Comparison of ENCODE assay signal across 18 cellular contexts in the genomic region with DNA sequence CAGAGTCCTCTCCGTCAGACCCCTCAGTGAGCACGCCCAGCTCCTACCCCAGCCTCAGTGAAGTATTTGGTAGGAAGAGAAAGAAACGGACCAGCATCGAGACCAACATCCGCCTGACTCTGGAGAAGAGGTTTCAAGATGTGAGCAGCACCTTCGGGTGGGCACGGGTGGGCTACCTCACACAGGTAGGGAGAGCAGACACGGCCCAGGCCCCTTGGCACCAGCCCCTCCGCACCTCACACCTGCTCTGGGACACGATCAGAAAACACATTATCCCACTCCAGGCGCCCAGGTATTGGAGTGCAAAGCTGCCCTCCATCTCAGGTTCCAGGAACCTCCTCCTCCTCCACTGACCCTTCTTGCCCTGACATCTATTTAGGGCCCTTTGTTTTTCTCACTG. TPM values are rescaled to one million over a fixed set of nuclear protein-coding genes. Genes with fewer than 3 reads are reported as not detected.
DNase-seq lines count a peak whose midpoint lies in the region; ATAC-seq and TF ChIP-seq lines count a peak whose summit lies in the region.
"Had no signal": no experiment of that assay in that cellular context is flagged by ENCODE, and none has a peak within 500 bp of the region (broad histone marks: within the 10 kb centered on the region; RNA-seq: fewer than 3 reads in every experiment).

No MANE protein-coding gene starts in this region.

- H3K18ac ChIP-seq in IMR-90 (ENCODE audit: low read depth, low read length) (no peak overlapping the region), neuronal stem cell (ENCODE audit: low read length) (peak overlapping the region; percentile 79)

- H4K5ac ChIP-seq in IMR-90 (ENCODE audit: low read depth, low read length): no peak overlapping the region

- dilution Hi-C loops in IMR-90 (cut with HindIII; ENCODE audit: low sequenced_read_pairs, unreplicated experiment): no loop called here

- no peak overlapping the region for H2AK9ac ChIP-seq in IMR-90 (replicated peaks; ENCODE audit: low read depth, low read length, poor library complexity)

- ATAC-seq in IMR-90 (ENCODE audit: low read depth): no peak
- no peak for ATAC-seq in GM19324 (IDR thresholded peaks at IDR 0.05; ENCODE audit: low FRiP score, unreplicated experiment)
- ATAC-seq: CD8-positive, alpha-beta T cell had no signal

- H3K27ac ChIP-seq in IMR-90 (ENCODE audit: insufficient read depth, low read length) (no peak overlapping the region), angular gyrus (ENCODE audit: low read depth, low read length) (peak overlapping the region; percentile 41), esophagus squamous epithelium (peak overlapping the region in 3 of 4 donors; percentile 57 to 86 (median 77)), neuronal stem cell (replicated peaks; ENCODE audit: low read length) (no peak overlapping the region)
- H3K27ac ChIP-seq: C4-2B had no signal

- H2BK12ac ChIP-seq in neuronal stem cell (ENCODE audit: low read length): no peak overlapping the region

- DNase-seq in IMR-90 (no peak), esophagus squamous epithelium (lab: John Stamatoyannopoulos, UW) (no peak), neuronal stem cell (ENCODE audit: low spot score) (no peak), mesenteric fat pad (ENCODE audit: low spot score) (no peak)
- DNase-seq in activated T-cell treated with anti-CD3 and anti-CD28 coated beads, Interleukin-2, amount 50 U/mL, for 24 hours: no peak
- DNase-seq: 8988T; CD4-positive, CD25-positive, alpha-beta regulatory T cell; CD8-positive, alpha-beta T cell; DMS 273 treated with DMSO at 0.1 percent for 48 hours; DMS79; EL; GDM1; GOT3; H7; HCEC 1CT had no signal

- H3K4me2 ChIP-seq in IMR-90 (ENCODE audit: low read depth, low read length) (no peak overlapping the region), neuronal stem cell (ENCODE audit: insufficient read depth, low read length, poor library complexity, severe bottlenecking) (no peak overlapping the region)

- H4K91ac ChIP-seq in IMR-90 (ENCODE audit: insufficient read depth, low read depth, low read length) (no peak overlapping the region), neuronal stem cell (ENCODE audit: low read depth, low read length, poor library complexity) (no peak overlapping the region)

- CTCF ChIA-PET in IMR-90 (lab: Yijun Ruan, JAX): no interaction called here

- no peak overlapping the region for H3K4ac ChIP-seq in IMR-90 (ENCODE audit: low read depth, low read length)
- no peak overlapping the region for H3K4ac ChIP-seq in neuronal stem cell (ENCODE audit: low read length)

- H2AFZ ChIP-seq in IMR-90 (replicated peaks; ENCODE audit: low read length, poor library complexity): peak overlapping the region; percentile 87
- H2AFZ ChIP-seq in neuronal stem cell (ENCODE audit: low read length): no peak overlapping the region

- H3K9me3 ChIP-seq in IMR-90 (ENCODE audit: control insufficient read depth, insufficient read depth, low read length): no peaks in the 10 kb centered on the region
- no peaks in the 10 kb centered on the region for H3K9me3 ChIP-seq in esophagus squamous epithelium
- no peaks in the 10 kb centered on the region for H3K9me3 ChIP-seq in neuronal stem cell (replicated peaks in 1 of 2; ENCODE audit: control insufficient read depth in 2 of 2, insufficient read depth in 1 of 2, low read depth in 1 of 2, low read length in 2 of 2)

- no TSS peak for BruUV-seq in IMR-90 (replicated peaks; lab: Mats Ljungman, UMichigan)

- H3K14ac ChIP-seq in IMR-90 (replicated peaks; ENCODE audit: low read depth, low read length) (no peak overlapping the region), neuronal stem cell (ENCODE audit: low read length) (no peak overlapping the region)

- 100% methylated on average over 2 of the region's 11 CpGs; no CpG with 5 or more reads in 1 of the 2 experiments for WGBS in IMR-90 (ENCODE audit: extremely low coverage in 2 of 2, insufficient read length in 1 of 2), 2 experiments
- WGBS in esophagus squamous epithelium, 2 donors: 92 to 94% methylated on average over 7 to 9 of the region's 11 CpGs
- WGBS in neuronal stem cell (ENCODE audit: extremely low coverage in 2 of 2, insufficient read length in 2 of 2, insufficient replicate concordance in 1 of 2), 2 donors: no CpG with 5 or more reads among the region's 11 CpGs

- no peak for TF ChIP-seq RAD21 in IMR-90 (IDR thresholded peaks at IDR 0.05; ENCODE audit: low read length)

- H3K4me3 ChIP-seq in IMR-90 (ENCODE audit: insufficient read depth, low read depth, low read length): no peak overlapping the region
- no peak overlapping the region for H3K4me3 ChIP-seq in esophagus squamous epithelium
- no peak overlapping the region for H3K4me3 ChIP-seq in neuronal stem cell (ENCODE audit: low read length in 2 of 2)

- in situ Hi-C loops in IMR-90 (cut with MboI; ENCODE audit: low sequenced_read_pairs): loop anchor here (25.0 kb wide), 1 partner anchor 380 kb away; no protein-coding TSS in a partner anchor

- H3K27me3 ChIP-seq in IMR-90 (ENCODE audit: control insufficient read depth, insufficient read depth, low read length): peaks cover 15% of the 10 kb centered on the region
- H3K27me3 ChIP-seq in esophagus squamous epithelium: peaks cover 0 to 5% (median 0%) of the 10 kb centered on the region in 4 donors
- H3K27me3 ChIP-seq in neuronal stem cell (ENCODE audit: control insufficient read depth in 3 of 3, insufficient read depth in 3 of 3, low read depth in 1 of 3, low read length in 3 of 3): peaks cover 0 to 32% (median 0%) of the 10 kb centered on the region in 3 experiments

- H3K56ac ChIP-seq in IMR-90 (ENCODE audit: extremely low read depth, insufficient read depth, low read length): no peak overlapping the region

- H3K23ac ChIP-seq in IMR-90 (ENCODE audit: low read depth, low read length): no peak overlapping the region
- no peak overlapping the region for H3K23ac ChIP-seq in neuronal stem cell (ENCODE audit: low read depth, low read length, poor library complexity)

- H2BK120ac ChIP-seq in IMR-90 (ENCODE audit: low read depth, low read length) (no peak overlapping the region), neuronal stem cell (ENCODE audit: low read depth, low read length) (no peak overlapping the region)

- TF ChIP-seq CTCF in IMR-90 (conservative IDR thresholded peaks at IDR 0.05; ENCODE audit: low read depth, low read length) (no peak), esophagus squamous epithelium (IDR thresholded peaks at IDR 0.05) (no peak)

- no peaks in the 10 kb centered on the region for H4K20me1 ChIP-seq in IMR-90 (ENCODE audit: insufficient read depth, low read length)

- H3K79me1 ChIP-seq in IMR-90 (ENCODE audit: low read depth in 1 of 2, low read length in 2 of 2) (no peaks in the 10 kb centered on the region), neuronal stem cell (ENCODE audit: low read depth, low read length) (no peaks in the 10 kb centered on the region)

- H3K4me1 Mint-ChIP-seq in activated T-cell treated with anti-CD3 and anti-CD28 coated beads, Interleukin-2, amount 50 U/mL, for 24 hours (ENCODE audit: low read depth): no peaks in the 10 kb centered on the region
- H3K4me1 Mint-ChIP-seq: CD4-positive, CD25-positive, alpha-beta regulatory T cell had no signal

- H3K9ac ChIP-seq in IMR-90 (ENCODE audit: low read depth, low read length) (no peak overlapping the region), neuronal stem cell (ENCODE audit: low read depth, low read length, poor library complexity) (no peak overlapping the region)

- peaks cover 22% of the 10 kb centered on the region; the same call in 1 of the 2 replicates for H3K9me1 ChIP-seq in IMR-90 (ENCODE audit: insufficient read depth, low read length)

- POLR2A ChIA-PET in IMR-90 (lab: Charles Lee; ENCODE audit: unreplicated experiment): no interaction called here

- H2BK5ac ChIP-seq in IMR-90 (ENCODE audit: low read depth, low read length, poor library complexity, severe bottlenecking) (no peak overlapping the region), neuronal stem cell (ENCODE audit: low read length) (no peak overlapping the region)

- peaks cover 28% of the 10 kb centered on the region for H3K27me3 Mint-ChIP-seq in activated T-cell treated with anti-CD3 and anti-CD28 coated beads, Interleukin-2, amount 50 U/mL, for 24 hours

- H2BK15ac ChIP-seq in IMR-90 (ENCODE audit: low read depth, low read length) (no peak overlapping the region), neuronal stem cell (ENCODE audit: low read length) (no peak overlapping the region)

- H2BK20ac ChIP-seq in IMR-90 (ENCODE audit: low read depth, low read length): no peak overlapping the region

- intact Hi-C loops in IMR-90 (cut with micrococcal nuclease): no loop called here
- intact Hi-C loops in esophagus squamous epithelium (cut with DNase I): no loop called here

- no peak for TF ChIP-seq POLR2A in IMR-90 (IDR thresholded peaks at IDR 0.05; ENCODE audit: low read depth, low read length)
- no peak for TF ChIP-seq POLR2A in esophagus squamous epithelium (IDR thresholded peaks at IDR 0.05)

- no peak overlapping the region for H2AK5ac ChIP-seq in IMR-90 (ENCODE audit: low read depth, low read length)
- H2AK5ac ChIP-seq in neuronal stem cell (ENCODE audit: low read depth, low read length): peak overlapping the region; percentile 51

- H3K4me3 Mint-ChIP-seq in activated T-cell treated with anti-CD3 and anti-CD28 coated beads, Interleukin-2, amount 50 U/mL, for 24 hours: no peak overlapping the region
- H3K4me3 Mint-ChIP-seq: CD4-positive, CD25-positive, alpha-beta regulatory T cell; CD8-positive, alpha-beta T cell had no signal

- no peak overlapping the region for H3K27ac Mint-ChIP-seq in activated T-cell treated with anti-CD3 and anti-CD28 coated beads, Interleukin-2, amount 50 U/mL, for 24 hours
- H3K27ac Mint-ChIP-seq: CD4-positive, CD25-positive, alpha-beta regulatory T cell; CD8-positive, alpha-beta T cell had no signal

- peaks cover 6% of the 10 kb centered on the region; the same call in 1 of the 2 replicates for H3K4me1 ChIP-seq in IMR-90 (ENCODE audit: control insufficient read depth, insufficient read depth, low read length)
- peaks cover 11 to 61% (median 25%) of the 10 kb centered on the region in 3 donors for H3K4me1 ChIP-seq in esophagus squamous epithelium
- H3K4me1 ChIP-seq in neuronal stem cell (ENCODE audit: control insufficient read depth in 2 of 2, insufficient read depth in 1 of 2, low read depth in 1 of 2, low read length in 2 of 2): peaks cover 6 to 7% of the 10 kb centered on the region in 2 donors

- H3K36me3 ChIP-seq in IMR-90 (ENCODE audit: control insufficient read depth, insufficient read depth, low read length): no peaks in the 10 kb centered on the region
- H3K36me3 ChIP-seq in esophagus squamous epithelium: no peaks in the 10 kb centered on the region
- H3K36me3 ChIP-seq in neuronal stem cell (replicated peaks in 1 of 2; ENCODE audit: control insufficient read depth in 2 of 2, insufficient read depth in 2 of 2, low read length in 2 of 2): no peaks in the 10 kb centered on the region

- no peaks in the 10 kb centered on the region for H3K9me3 Mint-ChIP-seq in activated T-cell treated with anti-CD3 and anti-CD28 coated beads, Interleukin-2, amount 50 U/mL, for 24 hours
- H3K9me3 Mint-ChIP-seq: CD4-positive, CD25-positive, alpha-beta regulatory T cell; CD8-positive, alpha-beta T cell had no signal

- H3K36me3 Mint-ChIP-seq in activated T-cell treated with anti-CD3 and anti-CD28 coated beads, Interleukin-2, amount 50 U/mL, for 24 hours (ENCODE audit: low read depth): no peaks in the 10 kb centered on the region
- H3K36me3 Mint-ChIP-seq: CD4-positive, CD25-positive, alpha-beta regulatory T cell; CD8-positive, alpha-beta T cell had no signal

- H4K8ac ChIP-seq in IMR-90 (ENCODE audit: low read depth in 2 of 2, low read length in 2 of 2) (no peak overlapping the region), neuronal stem cell (ENCODE audit: low read depth, low read length) (no peak overlapping the region)

RNA-seq across cellular contexts. Expression of a gene that starts 17.6 kb away (rescaled TPM):
- total RNA-seq in IMR-90 (2012; rRNA removed) (11.5 and 11.7 TPM in 2 replicates), esophagus squamous epithelium (1 to 10 TPM in 1 of 4 donors, under 1 TPM in 3; 0.23 to 3.2 (median 0.43) TPM), mesenteric fat pad (2.2 TPM)
- 6.8 and 9.5 TPM in 2 replicates for polyA plus RNA-seq in IMR-90 (2012; rRNA removed)
- 3.3 and 6.1 TPM in 2 replicates for polyA plus RNA-seq in IMR-90 (2012; cell fraction: cytosol; rRNA removed)
- 7.4 and 38.8 TPM in 2 replicates for polyA plus RNA-seq in IMR-90 (2012; cell fraction: nucleus; rRNA removed; ENCODE audit: low replicate concordance)
- 12.2 TPM for polyA plus RNA-seq in neuronal stem cell (2013, experiment 1 of 2)
- 12.1 TPM for polyA plus RNA-seq in neuronal stem cell (2013, experiment 2 of 2)

RNA-seq across cellular contexts. Expression of a gene that starts 28.7 kb away (rescaled TPM):
- total RNA-seq in IMR-90 (2012; rRNA removed): 115 and 131 TPM in 2 replicates
- 20.0 and 25.5 TPM in 2 replicates for polyA plus RNA-seq in IMR-90 (2012; rRNA removed)
- 4.8 and 7.0 TPM in 2 replicates for polyA plus RNA-seq in IMR-90 (2012; cell fraction: cytosol; rRNA removed)
- 4.6 and 29.2 TPM in 2 replicates for polyA plus RNA-seq in IMR-90 (2012; cell fraction: nucleus; rRNA removed; ENCODE audit: low replicate concordance)
- total RNA-seq in esophagus squamous epithelium: 100 to 1,000 TPM in 1 of 4 donors, 10 to 100 TPM in 3; 57.4 to 106 (median 70.7) TPM
- polyA plus RNA-seq in neuronal stem cell (2013, experiment 1 of 2): 12.7 TPM
- 13.1 TPM for polyA plus RNA-seq in neuronal stem cell (2013, experiment 2 of 2)
- total RNA-seq in mesenteric fat pad: 75.5 TPM

Comparison
In these comparisons a context has a peak if more than half of its experiments do, and no peak if none do; other contexts are left out.
1. H3K27ac ChIP-seq: peak in angular gyrus (single experiment) and esophagus squamous epithelium (3 of 4); none in IMR-90 (single experiment) and neuronal stem cell (single experiment).